1 cellular context compared by ENCODE assay signal in the genomic region with DNA sequence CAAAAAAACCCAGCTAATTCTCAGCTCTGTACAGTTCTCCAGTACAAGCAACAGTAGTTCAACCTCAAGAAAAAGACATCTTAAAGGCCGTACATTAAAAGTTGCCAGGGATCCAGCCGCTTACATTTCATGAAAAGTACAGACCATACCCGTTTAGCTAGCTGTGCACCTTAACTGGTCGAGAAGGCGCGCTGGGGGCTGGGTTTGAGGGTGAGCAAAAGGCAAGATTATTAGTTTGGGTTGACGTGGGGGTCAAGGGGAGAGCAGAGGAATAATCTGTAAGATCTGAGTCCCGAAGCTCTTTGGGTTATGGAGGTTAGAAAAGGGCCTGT.
TF ChIP-seq lines count a peak whose summit lies in the region.

No MANE protein-coding gene starts in this region.

TF ChIP-seq in H1, 55 proteins besides CTCF, POLR2A, EP300 and RAD21:
- TF ChIP-seq TAF7 (optimal IDR thresholded peaks at IDR 0.05; ENCODE audit: borderline replicate concordance, low read depth, low read length) (no peak), NRF1 (IDR thresholded peaks at IDR 0.05; ENCODE audit: low read depth, low read length) (no peak), RBBP5 (IDR thresholded peaks at IDR 0.05; ENCODE audit: borderline replicate concordance, low read depth, low read length) (no peak), KDM4A (IDR thresholded peaks at IDR 0.05; ENCODE audit: low read depth, low read length, severe bottlenecking) (no peak), BCL11A (IDR thresholded peaks at IDR 0.05; ENCODE audit: low read depth in 2 of 2, low read length in 2 of 2) (no peak), SRF (IDR thresholded peaks at IDR 0.05; ENCODE audit: low read depth, low read length) (no peak), FOSL1 (IDR thresholded peaks at IDR 0.05; ENCODE audit: insufficient read depth, low read depth, low read length) (no peak), GTF2F1 (IDR thresholded peaks at IDR 0.05; ENCODE audit: borderline replicate concordance, low read depth, low read length) (no peak), TCF12 (IDR thresholded peaks at IDR 0.05; ENCODE audit: low read depth, low read length) (no peak)
- TF ChIP-seq, protein P1, sequence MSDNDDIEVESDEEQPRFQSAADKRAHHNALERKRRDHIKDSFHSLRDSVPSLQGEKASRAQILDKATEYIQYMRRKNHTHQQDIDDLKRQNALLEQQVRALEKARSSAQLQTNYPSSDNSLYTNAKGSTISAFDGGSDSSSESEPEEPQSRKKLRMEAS (IDR thresholded peaks at IDR 0.05), result no peak
